In genomic region chr1:227759345-227760300, GRCh38 we compare ENCODE assay signal across 9 cellular contexts. TPM values are rescaled to one million over a fixed set of nuclear protein-coding genes. Genes with fewer than 3 reads are reported as not detected.
DNase-seq lines count a peak whose midpoint lies in the region; TF ChIP-seq lines count a peak whose summit lies in the region.
"Had no signal": no experiment of that assay in that cellular context is flagged by ENCODE, and none has a peak within 500 bp of the region (broad histone marks: within the 10 kb centered on the region; RNA-seq: fewer than 3 reads in every experiment).

No MANE protein-coding gene starts in this region.

- H3K27ac Mint-ChIP-seq in osteocyte (ENCODE audit: unreplicated experiment) = peak overlapping the region; percentile 80
- no peak overlapping the region for H3K27ac Mint-ChIP-seq in nephron progenitor cell

- no peaks in the 10 kb centered on the region for H3K27me3 Mint-ChIP-seq in osteocyte (ENCODE audit: unreplicated experiment)
- peaks cover 6% of the 10 kb centered on the region for H3K27me3 Mint-ChIP-seq in nephron progenitor cell (ENCODE audit: low read depth, poor library complexity)

- peak; percentile 93 for DNase-seq in Daoy (ENCODE audit: low read depth)
- DNase-seq in epithelial cell of prostate (ENCODE audit: low read depth, low spot score) = peak; percentile 18
- DNase-seq in osteocyte (ENCODE audit: extremely low spot score, unreplicated experiment) = peak; percentile 92
- DNase-seq in nephron progenitor cell = no peak
- DNase-seq in SK-N-DZ (ENCODE audit: low spot score) = no peak
- no peak for DNase-seq in stimulated activated CD4-positive, alpha-beta T cell treated with anti-CD3 and anti-CD28 coated beads, Interleukin-2, amount 100 ng/mL, for 24 hours
- no peak for DNase-seq in BE2C

- H3K9me3 Mint-ChIP-seq in osteocyte (ENCODE audit: unreplicated experiment) (no peaks in the 10 kb centered on the region), nephron progenitor cell (no peaks in the 10 kb centered on the region)

- H3K4me1 ChIP-seq in OCI-LY3 (ENCODE audit: low read length) (peaks cover 88% of the 10 kb centered on the region), BE2C (no peaks in the 10 kb centered on the region)

- peak overlapping the region; percentile 50 for H3K4me3 ChIP-seq in OCI-LY3 (ENCODE audit: low read length)
- H3K4me3 ChIP-seq in BE2C (ENCODE audit: low read depth, low read length) = no peak overlapping the region

- H3K27me3 ChIP-seq in OCI-LY3 (ENCODE audit: low read depth, low read length) (no peaks in the 10 kb centered on the region), BE2C (no peaks in the 10 kb centered on the region)

- H3K4me1 Mint-ChIP-seq in osteocyte (ENCODE audit: unreplicated experiment) (peaks cover 56% of the 10 kb centered on the region), nephron progenitor cell (no peaks in the 10 kb centered on the region)

- H3K27ac ChIP-seq in OCI-LY3 (ENCODE audit: low read length) (peak overlapping the region; percentile 99), epithelial cell of prostate (no peak overlapping the region)

- H3K9ac ChIP-seq in OCI-LY3 (ENCODE audit: low read length) = peak overlapping the region; percentile 82

- no peak overlapping the region for H2AFZ ChIP-seq in OCI-LY3 (ENCODE audit: low read depth, low read length)

- TF ChIP-seq CTCF in OCI-LY3 (IDR thresholded peaks at IDR 0.05; ENCODE audit: low read depth, low read length) (no peak), osteocyte (IDR thresholded peaks at IDR 0.05) (no peak), nephron progenitor cell (IDR thresholded peaks at IDR 0.05) (no peak), BE2C (IDR thresholded peaks at IDR 0.05; ENCODE audit: low read depth, low read length) (no peak)

- H3K4me2 ChIP-seq in OCI-LY3 (ENCODE audit: low read length) = peak overlapping the region; percentile 81

- H3K79me2 ChIP-seq in OCI-LY3 (ENCODE audit: low read length) = peaks cover 90% of the 10 kb centered on the region

- H4K20me1 ChIP-seq in OCI-LY3 (ENCODE audit: insufficient read depth, low read length) = no peaks in the 10 kb centered on the region

- no peak overlapping the region for H3K4me3 Mint-ChIP-seq in osteocyte (ENCODE audit: unreplicated experiment)
- no peak overlapping the region for H3K4me3 Mint-ChIP-seq in nephron progenitor cell

- H3K36me3 Mint-ChIP-seq in osteocyte (ENCODE audit: unreplicated experiment) = peaks cover 28% of the 10 kb centered on the region
- peaks cover 35% of the 10 kb centered on the region for H3K36me3 Mint-ChIP-seq in nephron progenitor cell (ENCODE audit: low read depth)

- H3K9me3 ChIP-seq in OCI-LY3 (ENCODE audit: insufficient read depth, low read length) (peaks cover 12% of the 10 kb centered on the region; the same call in 1 of the 2 replicates), BE2C (no peaks in the 10 kb centered on the region)

- H3K36me3 ChIP-seq in OCI-LY3 (replicated peaks; ENCODE audit: low read depth, low read length) = peaks cover 76% of the 10 kb centered on the region
- H3K36me3 ChIP-seq in BE2C = peaks cover 28% of the 10 kb centered on the region

RNA-seq across cellular contexts. Expression of gene SNAP47, which starts 24.4 kb away (rescaled TPM):
- 46.0 and 50.8 TPM in 2 replicates for total RNA-seq in Daoy (2014; rRNA removed; shearing (Covaris generic))
- total RNA-seq in osteocyte = 28.6 and 29.6 TPM in 2 replicates
- 43.9 and 45.4 TPM in 2 replicates for polyA plus RNA-seq in SK-N-DZ (2014; cell fraction: cytosol; rRNA removed)
- polyA plus RNA-seq in SK-N-DZ (2014; cell fraction: nucleus; rRNA removed) = 32.6 and 34.6 TPM in 2 replicates
- polyA plus RNA-seq in BE2C (2012; ENCODE audit: insufficient read depth, insufficient read length, low read depth) = 104 TPM

RNA-seq across cellular contexts. Expression of gene JMJD4, which starts 24.5 kb away (rescaled TPM):
- total RNA-seq in Daoy (2014; rRNA removed; shearing (Covaris generic)) = 17.3 and 22.3 TPM in 2 replicates
- 18.2 and 20.7 TPM in 2 replicates for total RNA-seq in osteocyte
- polyA plus RNA-seq in SK-N-DZ (2014; cell fraction: cytosol; rRNA removed) = 23.2 and 25.0 TPM in 2 replicates
- polyA plus RNA-seq in SK-N-DZ (2014; cell fraction: nucleus; rRNA removed) = 41.6 and 44.7 TPM in 2 replicates
- 38.7 TPM for polyA plus RNA-seq in BE2C (2012; ENCODE audit: insufficient read depth, insufficient read length, low read depth)

RNA-seq across cellular contexts. Expression of gene PRSS38, which starts 55.9 kb away (rescaled TPM):
- total RNA-seq in Daoy (2014; rRNA removed; shearing (Covaris generic)) = not detected in 2 replicates
- not detected in 2 replicates for total RNA-seq in osteocyte
- polyA plus RNA-seq in SK-N-DZ (2014; cell fraction: cytosol; rRNA removed) = not detected in 2 replicates
- polyA plus RNA-seq in SK-N-DZ (2014; cell fraction: nucleus; rRNA removed) = not detected in 2 replicates
- not detected for polyA plus RNA-seq in BE2C (2012; ENCODE audit: insufficient read depth, insufficient read length, low read depth)
- polyA plus RNA-seq: esophagus had no signal

Comparison
In these comparisons a context has a peak if more than half of its experiments do, and no peak if none do; other contexts are left out.
1. DNase-seq: peak in Daoy (single experiment), epithelial cell of prostate (single experiment) and osteocyte (single experiment); none in nephron progenitor cell (single experiment), SK-N-DZ (single experiment), stimulated activated CD4-positive, alpha-beta T cell treated with anti-CD3 and anti-CD28 coated beads, Interleukin-2, amount 100 ng/mL, for 24 hours (0 of 2) and BE2C (single experiment).